Comparison of ENCODE assay signal across 1 cellular context in genomic region chr16:79589495-79590134, GRCh38.
TF ChIP-seq lines count a peak whose summit lies in the region.

No MANE protein-coding gene starts in this region.

TF ChIP-seq in H1, 55 proteins besides CTCF, POLR2A, EP300 and RAD21 (continued from another document):
- TF ChIP-seq USF2 (IDR thresholded peaks at IDR 0.05; ENCODE audit: low read length), result no peak
- TF ChIP-seq ASH2L (IDR thresholded peaks at IDR 0.05; ENCODE audit: low read length), result no peak
- TF ChIP-seq BACH1 (IDR thresholded peaks at IDR 0.05; ENCODE audit: low read length), result no peak
- no peak for TF ChIP-seq FOSL1 (IDR thresholded peaks at IDR 0.05; ENCODE audit: insufficient read depth, low read depth, low read length)
- no peak for TF ChIP-seq KDM4A (IDR thresholded peaks at IDR 0.05; ENCODE audit: low read depth, low read length, severe bottlenecking)
- no peak for TF ChIP-seq ATF3 (IDR thresholded peaks at IDR 0.05; ENCODE audit: insufficient read depth, low read depth, low read length)
- no peak for TF ChIP-seq JUN (IDR thresholded peaks at IDR 0.05; ENCODE audit: low read depth, low read length)
- TF ChIP-seq POU5F1 (IDR thresholded peaks at IDR 0.05; ENCODE audit: low read depth, low read length), result no peak
- TF ChIP-seq HDAC2 (IDR thresholded peaks at IDR 0.05; ENCODE audit: borderline replicate concordance in 1 of 2, low read depth in 2 of 2, low read length in 2 of 2), result no peak
- no peak for TF ChIP-seq RBBP5 (IDR thresholded peaks at IDR 0.05; ENCODE audit: borderline replicate concordance, low read depth, low read length)
- no peak for TF ChIP-seq PHF8 (conservative IDR thresholded peaks at IDR 0.05; ENCODE audit: low read depth, low read length)
- TF ChIP-seq RNF2 (IDR thresholded peaks at IDR 0.05; ENCODE audit: borderline replicate concordance, low read depth, low read length, missing control alignments, poor library complexity, severe bottlenecking), result no peak
- no peak; the same call in 1 of the 2 replicates for TF ChIP-seq TBP (IDR thresholded peaks at IDR 0.05; ENCODE audit: low read depth, low read length)
TF ChIP-seq in H1: peak in this region for 0.
